ENCODE assay signal across 14 cellular contexts in genomic region chr11:11895672-11896071, GRCh38. TPM values are rescaled to one million over a fixed set of nuclear protein-coding genes. Genes with fewer than 3 reads are reported as not detected.
DNase-seq lines count a peak whose midpoint lies in the region; ATAC-seq and TF ChIP-seq lines count a peak whose summit lies in the region.
"Had no signal": no experiment of that assay in that cellular context is flagged by ENCODE, and none has a peak within 500 bp of the region (broad histone marks: within the 10 kb centered on the region; RNA-seq: fewer than 3 reads in every experiment).

No MANE protein-coding gene starts in this region.

- H3K18ac ChIP-seq in H9 (ENCODE audit: insufficient read length, low read depth, low read length): no peak overlapping the region

- H4K91ac ChIP-seq in H9 (ENCODE audit: insufficient read length, low read depth, low read length): no peak overlapping the region

- no peaks in the 10 kb centered on the region for H3K27me3 Mint-ChIP-seq in H9 (ENCODE audit: low read depth)

- H3K23ac ChIP-seq in H9 (ENCODE audit: insufficient read length, low read depth, low read length): no peak overlapping the region

- no peak overlapping the region for H2AK5ac ChIP-seq in H9 (ENCODE audit: insufficient read length, low read length)

- no peak for DNase-seq in H9
- no peak for DNase-seq in RWPE1 (ENCODE audit: low spot score)
- peak; percentile 20 for DNase-seq in fibroblast of gingiva (ENCODE audit: low read depth)
- no peak for DNase-seq in NCI-H2171 (lab: John Stamatoyannopoulos, UW)
- no peak for DNase-seq in NK-92 (lab: John Stamatoyannopoulos, UW; ENCODE audit: unreplicated experiment)
- DNase-seq in transverse colon: no peak
- DNase-seq: kidney glomerular epithelial cell; MM.1S; NCI-H524 treated with DMSO at 0.1 percent for 48 hours; stimulated activated CD4-positive, alpha-beta T cell treated with anti-CD3 and anti-CD28 coated beads, Interleukin-12 subunit alpha, Interleukin-12 subunit beta, amount 100 ng/mL, for 4 hours had no signal

- no peak overlapping the region for H2BK20ac ChIP-seq in H9 (ENCODE audit: low read depth, low read length, poor library complexity, severe bottlenecking)

- H3K4me3 ChIP-seq in transverse colon (no peak overlapping the region), gastroesophageal sphincter (no peak overlapping the region)
- H3K4me3 ChIP-seq: BLaER1 had no signal

- peaks cover 2 to 7% (median 4%) of the 10 kb centered on the region in 3 experiments; a peak in 4 of 7 replicates for H3K36me3 Mint-ChIP-seq in H9 (ENCODE audit: insufficient read depth in 1 of 3, low read depth in 3 of 3)

- H4K5ac ChIP-seq in H9 (ENCODE audit: insufficient read length, low read depth, low read length): no peak overlapping the region

- no peak for ATAC-seq in gastroesophageal sphincter

- intact Hi-C loops in transverse colon (cut with DNase I; ENCODE audit: low total_unique reads): no loop called here

- H2AFZ ChIP-seq in H9 (ENCODE audit: low read length): no peak overlapping the region

- H3K4me1 ChIP-seq in H9 (ENCODE audit: insufficient read depth, low read length) (no peaks in the 10 kb centered on the region; the same call in 1 of the 2 replicates), transverse colon (no peaks in the 10 kb centered on the region), gastroesophageal sphincter (no peaks in the 10 kb centered on the region)
- H3K4me1 ChIP-seq: BLaER1 had no signal

- H3K23me2 ChIP-seq in H9 (ENCODE audit: insufficient read length, low read depth, low read length, poor library complexity, severe bottlenecking): no peaks in the 10 kb centered on the region

- peaks cover 0 to 2% of the 10 kb centered on the region in 2 experiments; a peak in 1 of 4 replicates for H3K4me1 Mint-ChIP-seq in H9
- H3K4me1 Mint-ChIP-seq: neural crest cell had no signal

- H4K20me1 ChIP-seq in H9 (ENCODE audit: control insufficient read depth, insufficient read depth, insufficient read length): no peaks in the 10 kb centered on the region

- peak overlapping the region in 2 of 3 experiments; percentile 25 to 74; a peak in 1 of 7 replicates for H3K27ac Mint-ChIP-seq in H9

- no peak overlapping the region for H2BK120ac ChIP-seq in H9 (ENCODE audit: low read depth, low read length, poor library complexity, severe bottlenecking)

- H3K9me3 Mint-ChIP-seq in H9: no peaks in the 10 kb centered on the region
- H3K9me3 Mint-ChIP-seq: neural crest cell had no signal

- no peak overlapping the region for H3K14ac ChIP-seq in H9 (ENCODE audit: insufficient read depth, low read length)

- CTCF ChIA-PET in RWPE1 (lab: Yijun Ruan, JAX): interaction anchor here (0.6 to 1.6 kb wide), 2 partner anchors 96 to 296 kb away, joined by 4 to 5 read pairs; no protein-coding TSS in a partner anchor

- no peak overlapping the region for H3T11ph ChIP-seq in H9 (ENCODE audit: low read length)

- H3K27me3 ChIP-seq in H9 (ENCODE audit: insufficient read depth, low read length) (no peaks in the 10 kb centered on the region), transverse colon (no peaks in the 10 kb centered on the region), gastroesophageal sphincter (no peaks in the 10 kb centered on the region)
- H3K27me3 ChIP-seq: BLaER1 had no signal

- H3K4me2 ChIP-seq in H9 (ENCODE audit: insufficient read depth, insufficient read length, low read length): no peak overlapping the region
- H3K4me2 ChIP-seq: BLaER1 had no signal

- POLR2A ChIA-PET in RWPE1 (lab: Yijun Ruan, JAX; ENCODE audit: low non-redundant PET): interaction anchor here (0.6 kb wide), 1 partner anchor 146 kb away, joined by 3 read pairs; no protein-coding TSS in a partner anchor

- in situ Hi-C loops in transverse colon (cut with MboI; ENCODE audit: low pct_ligation_motif_present in 1 of 4, low pct_unique_long_range_greater_than_20kb in 1 of 4, low sequenced_read_pairs in 3 of 4): no loop called here

- no peak overlapping the region for H3K56ac ChIP-seq in H9 (ENCODE audit: insufficient read length, low read depth, low read length)

- H2BK5ac ChIP-seq in H9 (ENCODE audit: insufficient read length, low read length): no peak overlapping the region

- no peak for TF ChIP-seq EP300 in transverse colon (IDR thresholded peaks at IDR 0.05; ENCODE audit: low read depth)
- no peak for TF ChIP-seq EP300 in gastroesophageal sphincter (IDR thresholded peaks at IDR 0.05)

- H3K36me3 ChIP-seq in transverse colon: peaks cover 0 to 16% (median 0%) of the 10 kb centered on the region in 4 donors
- H3K36me3 ChIP-seq in gastroesophageal sphincter: peaks cover 0 to 58% of the 10 kb centered on the region in 2 donors

- TF ChIP-seq CTCF in 22Rv1 (IDR thresholded peaks at IDR 0.05) (peak; percentile 22; the same call in 1 of the 2 replicates), H9 (conservative IDR thresholded peaks at IDR 0.05) (no peak; the same call in 2 of the 3 replicates), RWPE1 (conservative IDR thresholded peaks at IDR 0.05; ENCODE audit: low read depth) (0 out of 2 replicates have a peak, but pooled peaks have one; percentile 8), transverse colon (IDR thresholded peaks at IDR 0.05) (no peak), gastroesophageal sphincter (IDR thresholded peaks at IDR 0.05) (peak in 1 of 4 experiments; percentile 21)

- H3K79me2 ChIP-seq in H9 (ENCODE audit: insufficient read depth, low read length): no peaks in the 10 kb centered on the region

- TF ChIP-seq POLR2A in transverse colon (IDR thresholded peaks at IDR 0.05) (no peak), gastroesophageal sphincter (IDR thresholded peaks at IDR 0.05) (no peak)

- no peak overlapping the region for H4K8ac ChIP-seq in H9 (replicated peaks; ENCODE audit: insufficient read length, low read depth, low read length)

- no peak overlapping the region for H2BK12ac ChIP-seq in H9 (ENCODE audit: insufficient read length, low read depth, low read length)

- no CpG with 5 or more reads among the region's 1 CpG for WGBS in H9 (ENCODE audit: extremely low coverage, insufficient read length, low lambda C conversion rate)
- WGBS in transverse colon (ENCODE audit: low coverage in 1 of 2), 2 donors: 88 to 90% methylated on average over 1 of the region's 1 CpG
- 71 to 79% methylated on average over 1 of the region's 1 CpG for WGBS in gastroesophageal sphincter (ENCODE audit: low coverage in 1 of 2), 2 donors

- no peak overlapping the region for H3K4ac ChIP-seq in H9 (ENCODE audit: low read depth, low read length)

- H3K9ac ChIP-seq in H9 (ENCODE audit: extremely low read depth, insufficient read length, low read length): no peak overlapping the region
- H3K9ac ChIP-seq: BLaER1 had no signal

- no peak overlapping the region for H3K4me3 Mint-ChIP-seq in H9
- H3K4me3 Mint-ChIP-seq: neural crest cell had no signal

- no peak overlapping the region for H2BK15ac ChIP-seq in H9 (ENCODE audit: low read depth, low read length)

- no peak overlapping the region for H3K27ac ChIP-seq in 22Rv1
- no peak overlapping the region for H3K27ac ChIP-seq in H9 (ENCODE audit: insufficient read length, low read depth, low read length)
- H3K27ac ChIP-seq in RWPE1: no peak overlapping the region
- no peak overlapping the region for H3K27ac ChIP-seq in transverse colon
- H3K27ac ChIP-seq in gastroesophageal sphincter: no peak overlapping the region
- H3K27ac ChIP-seq: BLaER1 had no signal

- H3K9me3 ChIP-seq in H9 (ENCODE audit: control insufficient read depth, low read depth, low read length) (no peaks in the 10 kb centered on the region), transverse colon (no peaks in the 10 kb centered on the region), gastroesophageal sphincter (no peaks in the 10 kb centered on the region)
- H3K9me3 ChIP-seq: BLaER1 had no signal

- no peaks in the 10 kb centered on the region for H3K79me1 ChIP-seq in H9 (ENCODE audit: insufficient read depth, low read depth, low read length, poor library complexity, severe bottlenecking)

RNA-seq across cellular contexts. Expression of gene USP47, which starts 53.9 kb away (rescaled TPM):
- 24.3 and 26.7 TPM in 2 replicates for total RNA-seq in H9 (2021)
- total RNA-seq in transverse colon: 10 to 100 TPM; 42.6 to 85.1 (median 57.3) TPM
- total RNA-seq in gastroesophageal sphincter: 100 to 1,000 TPM in 3 of 4 donors, 10 to 100 TPM in 1; 84.7 to 156 (median 115) TPM

Comparison
In these comparisons a context has a peak if more than half of its experiments do, and no peak if none do; other contexts are left out.
1. CTCF ChIP-seq: peak in 22Rv1 (single experiment) and RWPE1 (single experiment); none in H9 (single experiment) and transverse colon (0 of 5).